Comparison of ENCODE assay signal across 29 cellular contexts in genomic region chr3:24953060-24953771, GRCh38.
"Had no signal": no experiment of that assay in that cellular context is flagged by ENCODE, and none has a peak within 500 bp of the region (broad histone marks: within the 10 kb centered on the region; RNA-seq: fewer than 3 reads in every experiment).

No MANE protein-coding gene starts in this region.

- H3K27ac ChIP-seq: brain microvascular endothelial cell, SJCRH30, SK-N-MC, WERI-Rb-1 had no signal

- H3K4me1 ChIP-seq: SJCRH30 had no signal

- H3K36me3 ChIP-seq: brain microvascular endothelial cell, SJCRH30, WERI-Rb-1 had no signal

- H3K4me3 ChIP-seq: SJCRH30, SK-N-MC had no signal

- ATAC-seq: activated CD8-positive, alpha-beta memory T cell treated with anti-CD3 and anti-CD28 coated beads, Interleukin-2, amount 10 ng/mL, durations not matched to agents 7 days and 5 days; Panc1 had no signal

- DNase-seq: activated CD4-positive, alpha-beta memory T cell treated with anti-CD3 and anti-CD28 coated beads, Interleukin-2, amount 10 ng/mL, durations not matched to agents 7 days and 5 days; activated CD4-positive, alpha-beta T cell treated with anti-CD3 and anti-CD28 coated beads for 1 hour; activated CD4-positive, alpha-beta T cell treated with anti-CD3 and anti-CD28 coated beads for 48 hours; activated CD4-positive, CD25-positive, alpha-beta regulatory T cell; activated CD8-positive, alpha-beta memory T cell treated with anti-CD3 and anti-CD28 coated beads for 24 hours; activated CD8-positive, alpha-beta memory T cell treated with anti-CD3 and anti-CD28 coated beads, Interleukin-2, amount 10 ng/mL, durations not matched to agents 7 days and 5 days; activated CD8-positive, alpha-beta memory T cell treated with anti-CD3 and anti-CD28 coated beads, Interleukin-2, amount 50 U/mL, for 48 hours; activated effector memory CD4-positive, alpha-beta T cell treated with Interleukin-2 at 50 U/mL for 16 hours; activated naive CD4-positive, alpha-beta T cell treated with anti-CD3 and anti-CD28 coated beads, Interleukin-2, amount 10 ng/mL, durations not matched to agents 7 days and 5 days; activated naive CD8-positive, alpha-beta T cell treated with anti-CD3 and anti-CD28 coated beads for 36 hours; activated T-cell treated with anti-CD3 and anti-CD28 coated beads, Interleukin-2, amount 50 U/mL, for 48 hours; amniotic stem cell; aorta; brain microvascular endothelial cell; central memory CD4-positive, alpha-beta T cell; Karpas-422; KBM-7; NCI-H1436; NCI-H1694; NCI-H2081 treated with DMSO at 0.1 percent for 48 hours; NCI-H2171; NCI-H510A; NCI-H526; SHP77; SJCRH30; T1000; WERI-Rb-1 had no signal

- H3K9me3 ChIP-seq: SJCRH30 had no signal

- H3K27me3 ChIP-seq: brain microvascular endothelial cell had no signal
